In genomic region chr3:194148383-194148782, GRCh38 we compare ENCODE assay signal across 12 cellular contexts. TPM values are rescaled to one million over a fixed set of nuclear protein-coding genes. Genes with fewer than 3 reads are reported as not detected.
A peak's percentile ranks its signal among the peaks of the same experiment; 100 is the strongest.
DNase-seq lines count a peak whose midpoint lies in the region; ATAC-seq and TF ChIP-seq lines count a peak whose summit lies in the region.
"Had no signal": no experiment of that assay in that cellular context is flagged by ENCODE, and none has a peak within 500 bp of the region (broad histone marks: within the 10 kb centered on the region; RNA-seq: fewer than 3 reads in every experiment).

No MANE protein-coding gene starts in this region.

- H3K27ac Mint-ChIP-seq in brain = peak overlapping the region in 4 of 5 experiments; percentile 19 to 58 (median 37)
- H3K27ac Mint-ChIP-seq: nephron progenitor cell had no signal

- intact Hi-C loops in sciatic nerve (cut with DNase I) (no loop called here), colonic mucosa (cut with DNase I) (no loop called here)

- H3K36me3 Mint-ChIP-seq in brain = no peaks in the 10 kb centered on the region

- H3K9ac ChIP-seq in colonic mucosa (ENCODE audit: low read depth in 2 of 2, low read length in 2 of 2) = peak overlapping the region in 1 of 2 donors; percentile 43

- TF ChIP-seq CTCF in brain (conservative IDR thresholded peaks at IDR 0.05) = no peak
- no peak for TF ChIP-seq CTCF in colonic mucosa (IDR thresholded peaks at IDR 0.05)

- H3K4me3 Mint-ChIP-seq in brain = no peak overlapping the region
- H3K4me3 Mint-ChIP-seq: nephron progenitor cell had no signal

- H3K27me3 ChIP-seq in colonic mucosa = no peaks in the 10 kb centered on the region

- DNase-seq in NCI-H2029 (lab: John Stamatoyannopoulos, UW) (peak; percentile 74), left lobe of liver (ENCODE audit: low spot score) (peak; percentile 78), sciatic nerve (ENCODE audit: low spot score) (peak; percentile 81), AG08396 (ENCODE audit: low spot score) (no peak), colonic mucosa (no peak), SHP77 (lab: John Stamatoyannopoulos, UW) (no peak), DMS79 treated with DMSO at 0.1 percent for 48 hours (lab: John Stamatoyannopoulos, UW) (no peak)
- DNase-seq: NCI-H1417 treated with DMSO at 0.1 percent for 48 hours, NCI-H748 treated with DMSO at 0.1 percent for 48 hours, nephron progenitor cell had no signal

- H3K27ac ChIP-seq in colonic mucosa = no peak overlapping the region
- H3K27ac ChIP-seq: tibial artery had no signal

- peaks cover 0 to 12% (median 0%) of the 10 kb centered on the region in 5 experiments for H3K9me3 Mint-ChIP-seq in brain
- H3K9me3 Mint-ChIP-seq: nephron progenitor cell had no signal

- ATAC-seq in left lobe of liver (peak; percentile 74), sciatic nerve (peak; percentile 89)

- H3K27me3 Mint-ChIP-seq in brain = peaks cover 11% of the 10 kb centered on the region

- H3K9me3 ChIP-seq in colonic mucosa = no peaks in the 10 kb centered on the region
- H3K9me3 ChIP-seq: tibial artery had no signal

- H3K36me3 ChIP-seq in colonic mucosa = no peaks in the 10 kb centered on the region
- H3K36me3 ChIP-seq: tibial artery had no signal

- H3K4me1 ChIP-seq in colonic mucosa = no peaks in the 10 kb centered on the region
- H3K4me1 ChIP-seq: tibial artery had no signal

- no peak overlapping the region for H3K4me3 ChIP-seq in colonic mucosa
- H3K4me3 ChIP-seq: tibial artery had no signal

- peaks cover 12% of the 10 kb centered on the region for H3K4me1 Mint-ChIP-seq in brain

RNA-seq across cellular contexts. Expression of gene HES1, which starts 12.4 kb away (rescaled TPM):
- polyA plus RNA-seq in brain (ENCODE audit: insufficient read depth, low read depth, low replicate concordance) = 18.2 TPM
- total RNA-seq in left lobe of liver = 21.3 TPM
- 87.1 TPM for total RNA-seq in sciatic nerve
- 100 to 1,000 TPM; 102 TPM for total RNA-seq in colonic mucosa

Comparison
In these comparisons a context has a peak if more than half of its experiments do, and no peak if none do; other contexts are left out.
1. DNase-seq: peak in NCI-H2029 (single experiment), left lobe of liver (single experiment) and sciatic nerve (single experiment); none in AG08396 (single experiment), colonic mucosa (single experiment), SHP77 (0 of 2) and DMS79 treated with DMSO at 0.1 percent for 48 hours (single experiment).